ENCODE assay signal across 1 cellular context in genomic region chr7:47335557-47336177, GRCh38.
TF ChIP-seq lines count a peak whose summit lies in the region.

No MANE protein-coding gene starts in this region.

TF ChIP-seq in IMR-90, 13 proteins besides CTCF, POLR2A, EP300 and RAD21:
- TF ChIP-seq RCOR1 (IDR thresholded peaks at IDR 0.05; ENCODE audit: insufficient replicate concordance, low read length), result no peak
- TF ChIP-seq CHD1 (IDR thresholded peaks at IDR 0.05; ENCODE audit: low read depth, low read length), result no peak
- no peak for TF ChIP-seq ELK1 (IDR thresholded peaks at IDR 0.05; ENCODE audit: borderline replicate concordance, low read depth, low read length)
- no peak for TF ChIP-seq RFX5 (IDR thresholded peaks at IDR 0.05; ENCODE audit: low read depth, low read length)
- TF ChIP-seq NFE2L2 (IDR thresholded peaks at IDR 0.05; ENCODE audit: low read depth, low read length), result no peak
- no peak for TF ChIP-seq MXI1 (IDR thresholded peaks at IDR 0.05; ENCODE audit: borderline replicate concordance, low read depth, low read length)
- TF ChIP-seq BHLHE40 (IDR thresholded peaks at IDR 0.05; ENCODE audit: low read depth, low read length), result no peak
- no peak for TF ChIP-seq CEBPB (IDR thresholded peaks at IDR 0.05; ENCODE audit: low read depth, low read length)
- TF ChIP-seq MAZ (IDR thresholded peaks at IDR 0.05; ENCODE audit: borderline replicate concordance, low read depth, low read length), result no peak
- TF ChIP-seq SMC3 (IDR thresholded peaks at IDR 0.05; ENCODE audit: low read depth, low read length), result no peak
- TF ChIP-seq FOS (IDR thresholded peaks at IDR 0.05; ENCODE audit: low read depth, low read length), result no peak
- TF ChIP-seq MAFK (IDR thresholded peaks at IDR 0.05; ENCODE audit: low read depth, low read length), result no peak
TF ChIP-seq in IMR-90: peak in this region for 0.
